In the genomic region with DNA sequence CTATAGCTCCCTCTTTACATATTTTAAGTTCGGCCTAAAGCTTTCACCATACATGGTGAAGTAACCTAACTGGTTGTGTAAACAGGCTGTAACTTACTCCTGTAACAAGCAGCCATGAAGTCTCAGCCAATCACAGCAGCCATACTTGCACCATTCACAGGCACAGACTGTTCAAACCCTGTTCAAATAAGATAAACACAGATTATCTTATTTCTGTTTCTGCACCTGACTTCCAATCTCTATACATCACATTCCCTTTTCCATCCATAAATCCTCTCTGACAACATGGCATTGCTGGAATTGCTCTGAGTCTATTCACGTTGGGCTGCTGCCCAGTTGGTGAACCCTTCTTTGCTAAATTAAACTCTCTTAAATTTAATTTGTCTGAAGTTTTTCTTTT, we compare ENCODE assay signal across 18 cellular contexts. TPM values are rescaled to one million over a fixed set of nuclear protein-coding genes. Genes with fewer than 3 reads are reported as not detected.
A peak's percentile ranks its signal among the peaks of the same experiment; 100 is the strongest.
DNase-seq lines count a peak whose midpoint lies in the region; TF ChIP-seq lines count a peak whose summit lies in the region.
"Had no signal": no experiment of that assay in that cellular context is flagged by ENCODE, and none has a peak within 500 bp of the region (broad histone marks: within the 10 kb centered on the region; RNA-seq: fewer than 3 reads in every experiment).

No MANE protein-coding gene starts in this region.

- H3K27ac Mint-ChIP-seq in chondrocyte (ENCODE audit: unreplicated experiment) = no peak overlapping the region
- H3K27ac Mint-ChIP-seq: CD4-positive, CD25-positive, alpha-beta regulatory T cell; T-helper 1 cell treated with Interleukin-12 subunit alpha and Interleukin-12 subunit beta and Interleukin-4 antibody, amounts not matched to agents 30 μg/mL and 1 μg/mL, for 36 hours had no signal

- TF ChIP-seq EP300 in SK-N-SH (IDR thresholded peaks at IDR 0.05; ENCODE audit: borderline replicate concordance in 1 of 2, low read depth in 1 of 2, low read length in 1 of 2) = no peak

- no peak overlapping the region for H2AFZ ChIP-seq in SK-N-SH (ENCODE audit: low read depth)

- TF ChIP-seq CTCF in HEK293 (tag by site-specific recombination; IDR thresholded peaks at IDR 0.05) (no peak), SK-N-SH (IDR thresholded peaks at IDR 0.05) (no peak), fibroblast of villous mesenchyme (IDR thresholded peaks at IDR 0.05; ENCODE audit: insufficient read depth, low read depth, low read length) (no peak), chondrocyte (IDR thresholded peaks at IDR 0.05) (no peak)

- no peaks in the 10 kb centered on the region for H3K79me2 ChIP-seq in SK-N-SH (ENCODE audit: insufficient read depth)

- no peak for TF ChIP-seq RAD21 in SK-N-SH (IDR thresholded peaks at IDR 0.05; ENCODE audit: low read length)

- POLR2A ChIA-PET in HEK293 (lab: Yijun Ruan, JAX) = no interaction called here
- POLR2A ChIA-PET in SK-N-SH (lab: Yijun Ruan, JAX) = no interaction called here

- H3K36me3 Mint-ChIP-seq in chondrocyte (ENCODE audit: low read depth) = peaks cover 3% of the 10 kb centered on the region
- H3K36me3 Mint-ChIP-seq: CD4-positive, CD25-positive, alpha-beta regulatory T cell had no signal

- no peaks in the 10 kb centered on the region for H3K27me3 ChIP-seq in SK-N-SH (ENCODE audit: insufficient read depth)

- H3K4me2 ChIP-seq in SK-N-SH = no peak overlapping the region

- H3K4me1 ChIP-seq in HEK293 (ENCODE audit: control insufficient read depth, insufficient read depth, low read length) (no peaks in the 10 kb centered on the region), SK-N-SH (ENCODE audit: control insufficient read depth in 1 of 2, insufficient read depth in 2 of 2, low read depth in 1 of 2, low read length in 1 of 2) (no peaks in the 10 kb centered on the region)
- H3K4me1 ChIP-seq: SJSA1 had no signal

- no peaks in the 10 kb centered on the region for H4K20me1 ChIP-seq in SK-N-SH (ENCODE audit: insufficient read depth)

- no peaks in the 10 kb centered on the region for H3K9me2 ChIP-seq in SK-N-SH

- H3K9me3 ChIP-seq in HEK293 (ENCODE audit: control insufficient read depth, insufficient read depth, low read depth, low read length) (no peaks in the 10 kb centered on the region), SK-N-SH (no peaks in the 10 kb centered on the region)
- H3K9me3 ChIP-seq: SJSA1 had no signal

- H3K9me3 Mint-ChIP-seq in chondrocyte (ENCODE audit: low read depth) = peaks cover 3% of the 10 kb centered on the region
- H3K9me3 Mint-ChIP-seq: CD4-positive, CD25-positive, alpha-beta regulatory T cell had no signal

- H3K27ac ChIP-seq in HEK293 (ENCODE audit: extremely low read depth, low read depth, low read length) (no peak overlapping the region), SK-N-SH (ENCODE audit: low read depth in 2 of 2, low read length in 1 of 2) (no peak overlapping the region), substantia nigra (ENCODE audit: low read depth, low read length, poor library complexity, severe bottlenecking) (no peak overlapping the region)
- H3K27ac ChIP-seq: SJSA1 had no signal

- H3K27me3 Mint-ChIP-seq in chondrocyte (ENCODE audit: low read depth) = no peaks in the 10 kb centered on the region

- H3F3A ChIP-seq in SK-N-SH (replicated peaks; ENCODE audit: insufficient read depth) = no peaks in the 10 kb centered on the region

- H3K36me3 ChIP-seq in HEK293 (ENCODE audit: control insufficient read depth in 2 of 2, insufficient read depth in 1 of 2, low read length in 2 of 2) (no peaks in the 10 kb centered on the region), SK-N-SH (replicated peaks in 1 of 2; ENCODE audit: control insufficient read depth in 1 of 2, insufficient read depth in 2 of 2, low read length in 1 of 2) (no peaks in the 10 kb centered on the region)
- H3K36me3 ChIP-seq: SJSA1 had no signal

- DNase-seq in SK-N-SH (no peak), fibroblast of villous mesenchyme (ENCODE audit: low read depth) (peak; percentile 59), NCI-H524 (lab: John Stamatoyannopoulos, UW) (no peak), DMS79 treated with DMSO at 0.1 percent for 48 hours (lab: John Stamatoyannopoulos, UW) (no peak), chondrocyte (ENCODE audit: low spot score) (no peak), substantia nigra (lab: John Stamatoyannopoulos, UW) (no peak)
- DNase-seq: CD4-positive, CD25-positive, alpha-beta regulatory T cell; DMS79; MM.1S; NCI-H1092; NCI-H1436; NCI-H187 treated with DMSO at 0.1 percent for 48 hours; NCI-H2227 treated with DMSO at 0.1 percent for 48 hours; NCI-H510A treated with DMSO at 0.1 percent for 48 hours; NCI-H774 had no signal

- H3K4me3 ChIP-seq in HEK293 (ENCODE audit: low read depth, low read length) (no peak overlapping the region), SK-N-SH (ENCODE audit: low read depth in 2 of 2, low read length in 1 of 2) (no peak overlapping the region), fibroblast of villous mesenchyme (ENCODE audit: low read depth, low read length) (no peak overlapping the region)
- H3K4me3 ChIP-seq: SJSA1 had no signal

- H3K9ac ChIP-seq in SK-N-SH = no peak overlapping the region

- CTCF ChIA-PET in HEK293 (lab: Yijun Ruan, JAX) = interaction anchor here (0.6 kb wide), 1 partner anchor 82 kb away, joined by 3 read pairs; no protein-coding TSS in a partner anchor
- CTCF ChIA-PET in SK-N-SH (lab: Yijun Ruan, JAX) = no interaction called here

- 57% methylated on average over 2 of the region's 2 CpGs for WGBS in SK-N-SH (ENCODE audit: low lambda C conversion rate)

- H3K4me3 Mint-ChIP-seq in chondrocyte (ENCODE audit: unreplicated experiment) = no peak overlapping the region
- H3K4me3 Mint-ChIP-seq: CD4-positive, CD25-positive, alpha-beta regulatory T cell; T-helper 1 cell treated with Interleukin-12 subunit alpha and Interleukin-12 subunit beta and Interleukin-4 antibody, amounts not matched to agents 30 μg/mL and 1 μg/mL, for 36 hours had no signal

- H3K4me1 Mint-ChIP-seq in chondrocyte (ENCODE audit: low read depth) = no peaks in the 10 kb centered on the region

TF ChIP-seq in HEK293, 187 proteins besides CTCF, POLR2A, EP300 and RAD21:
- TF ChIP-seq ZNF549 (tag by site-specific recombination; IDR thresholded peaks at IDR 0.05) = peak; percentile 23; the same call in 1 of the 2 replicates
- TF ChIP-seq ZFHX2 (tag by site-specific recombination; conservative IDR thresholded peaks at IDR 0.05) = no peak
TF ChIP-seq in HEK293: peak in this region for 1.

TF ChIP-seq in SK-N-SH, 30 proteins besides CTCF, POLR2A, EP300 and RAD21:
- TF ChIP-seq RXRA (IDR thresholded peaks at IDR 0.05; ENCODE audit: borderline replicate concordance, low read depth) = no peak
- TF ChIP-seq, protein P1, sequence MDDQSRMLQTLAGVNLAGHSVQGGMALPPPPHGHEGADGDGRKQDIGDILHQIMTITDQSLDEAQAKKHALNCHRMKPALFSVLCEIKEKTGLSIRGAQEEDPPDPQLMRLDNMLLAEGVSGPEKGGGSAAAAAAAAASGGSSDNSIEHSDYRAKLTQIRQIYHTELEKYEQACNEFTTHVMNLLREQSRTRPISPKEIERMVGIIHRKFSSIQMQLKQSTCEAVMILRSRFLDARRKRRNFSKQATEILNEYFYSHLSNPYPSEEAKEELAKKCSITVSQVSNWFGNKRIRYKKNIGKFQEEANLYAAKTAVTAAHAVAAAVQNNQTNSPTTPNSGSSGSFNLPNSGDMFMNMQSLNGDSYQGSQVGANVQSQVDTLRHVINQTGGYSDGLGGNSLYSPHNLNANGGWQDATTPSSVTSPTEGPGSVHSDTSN (IDR thresholded peaks at IDR 0.05) = peak; percentile 50

RNA-seq across cellular contexts. Expression of a gene that starts 34.5 kb away (rescaled TPM):
- polyA plus RNA-seq in SK-N-SH (2012; rRNA removed) = 5.9 and 8.0 TPM in 2 replicates
- polyA plus RNA-seq in SK-N-SH (2012; cell fraction: cytosol; rRNA removed) = 5.7 and 6.6 TPM in 2 replicates
- polyA plus RNA-seq in SK-N-SH (2012; cell fraction: nucleus; rRNA removed) = 6.1 and 15.6 TPM in 2 replicates
- total RNA-seq in fibroblast of villous mesenchyme (19.3 and 25.0 TPM in 2 replicates), chondrocyte (23.0 to 34.5 TPM (median 25.1 TPM) in 3 replicates)
